ENCODE assay signal across 8 cellular contexts in the genomic region with DNA sequence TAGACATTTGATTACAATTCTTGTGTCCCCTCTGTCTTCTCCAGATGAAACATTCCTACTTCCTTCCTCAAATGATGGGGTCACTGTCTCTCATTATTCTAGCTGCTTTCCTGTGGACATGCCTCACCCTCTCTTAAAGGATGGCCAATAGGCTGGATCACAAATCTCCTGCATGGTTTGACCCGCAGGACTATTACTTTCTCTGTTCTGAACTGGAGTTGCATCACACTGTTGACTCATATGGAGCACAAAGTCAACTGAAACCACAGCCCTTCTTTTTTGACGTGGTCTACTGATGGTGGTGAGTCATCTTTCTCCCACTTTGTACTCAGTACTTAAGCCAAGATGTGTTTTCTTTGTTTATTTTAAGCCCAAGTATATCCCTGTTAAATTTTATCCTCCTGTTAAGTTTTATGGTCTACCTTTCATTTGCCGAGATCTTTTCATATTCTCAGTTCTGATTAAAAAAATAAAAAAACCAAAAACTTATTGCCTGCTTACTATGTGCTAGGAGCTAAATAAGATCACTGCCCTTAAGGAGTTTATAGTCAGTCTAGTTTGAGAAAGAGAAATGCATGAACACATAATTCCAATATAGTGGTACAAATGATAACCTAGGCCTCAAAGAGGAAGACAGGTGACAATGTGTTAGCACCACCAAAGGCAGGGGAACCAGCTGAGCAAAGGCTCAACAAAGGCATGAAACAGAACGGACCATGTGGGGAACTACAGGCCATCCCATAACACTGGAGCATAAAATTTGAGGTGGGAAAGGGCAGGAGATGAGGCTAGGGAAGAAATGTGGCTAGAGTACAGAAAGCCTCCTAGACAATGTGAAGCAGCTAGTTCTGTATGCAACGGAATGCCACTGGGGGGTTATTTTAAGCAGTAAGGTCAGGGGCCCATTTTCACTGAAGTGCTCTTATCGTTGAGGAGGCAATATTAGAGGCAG.
DNase-seq lines count a peak whose midpoint lies in the region.

No MANE protein-coding gene starts in this region.

- peak; percentile 54 for DNase-seq in NCI-H510A treated with DMSO at 0.1 percent for 48 hours (lab: John Stamatoyannopoulos, UW)
- no peak for DNase-seq in NCI-H510A (lab: John Stamatoyannopoulos, UW)
- DNase-seq in HCEC 1CT: peak; percentile 98
- DNase-seq in LHCN-M2 (ENCODE audit: low read depth): peak; percentile 98
- peak in 2 of 3 experiments; percentile 6 to 24 for DNase-seq in activated CD8-positive, alpha-beta memory T cell treated with anti-CD3 and anti-CD28 coated beads for 48 hours (ENCODE audit: low read depth in 2 of 3, low spot score in 2 of 3)
- DNase-seq in foreskin melanocyte: peak; percentile 94
- DNase-seq in cerebellar cortex (ENCODE audit: low spot score): no peak

- H3K9ac ChIP-seq in skeletal muscle satellite cell (ENCODE audit: low read depth, low read length): no peak overlapping the region

- H3K27me3 ChIP-seq in skeletal muscle satellite cell (ENCODE audit: control insufficient read depth, insufficient read depth, low read length): no peaks in the 10 kb centered on the region

- peak overlapping the region; percentile 48 for H3K4me2 ChIP-seq in skeletal muscle satellite cell (ENCODE audit: low read length)

- peaks cover 15% of the 10 kb centered on the region for H3K4me1 ChIP-seq in skeletal muscle satellite cell (ENCODE audit: control insufficient read depth, insufficient read depth, low read length)

- H3K36me3 ChIP-seq in skeletal muscle satellite cell (ENCODE audit: insufficient read depth, low read length): peaks cover 14% of the 10 kb centered on the region

- H3K9me3 ChIP-seq in skeletal muscle satellite cell (replicated peaks; ENCODE audit: low read length): no peaks in the 10 kb centered on the region

- H3K4me3 ChIP-seq in skeletal muscle satellite cell (ENCODE audit: low read length): no peak overlapping the region

Comparison
In these comparisons a context has a peak if more than half of its experiments do, and no peak if none do; other contexts are left out.
1. DNase-seq: peak in NCI-H510A treated with DMSO at 0.1 percent for 48 hours (single experiment), HCEC 1CT (single experiment), LHCN-M2 (single experiment), activated CD8-positive, alpha-beta memory T cell treated with anti-CD3 and anti-CD28 coated beads for 48 hours (2 of 3) and foreskin melanocyte (single experiment); none in NCI-H510A (single experiment) and cerebellar cortex (single experiment).